9 cellular contexts compared by ENCODE assay signal in genomic region chr9:98707158-98708102, GRCh38.
DNase-seq lines count a peak whose midpoint lies in the region; ATAC-seq, FAIRE-seq and TF ChIP-seq lines count a peak whose summit lies in the region.
"Had no signal": no experiment of that assay in that cellular context is flagged by ENCODE, and none has a peak within 500 bp of the region (broad histone marks: within the 10 kb centered on the region; RNA-seq: fewer than 3 reads in every experiment).

No MANE protein-coding gene starts in this region.

- no peaks in the 10 kb centered on the region for H3K9me3 Mint-ChIP-seq in nephron progenitor cell
- H3K9me3 Mint-ChIP-seq: stimulated activated naive CD8-positive, alpha-beta T cell treated with anti-CD3 and anti-CD28 coated beads, Interleukin-15, Interleukin-2, amounts not matched to agents 100 ng/mL and 50 ng/mL, for 24 hours had no signal

- H3K4me1 Mint-ChIP-seq in nephron progenitor cell = peaks cover 7% of the 10 kb centered on the region

- no peak overlapping the region for H3K27ac Mint-ChIP-seq in nephron progenitor cell
- H3K27ac Mint-ChIP-seq: stimulated activated naive CD8-positive, alpha-beta T cell treated with anti-CD3 and anti-CD28 coated beads, Interleukin-15, Interleukin-2, amounts not matched to agents 100 ng/mL and 50 ng/mL, for 24 hours had no signal

- no peaks in the 10 kb centered on the region for H3K36me3 ChIP-seq in DOHH2 (ENCODE audit: control insufficient read depth, low read length)

- peaks cover 86% of the 10 kb centered on the region for H3K27me3 Mint-ChIP-seq in nephron progenitor cell (ENCODE audit: low read depth, poor library complexity)

- no peaks in the 10 kb centered on the region for H4K20me1 ChIP-seq in DOHH2 (ENCODE audit: control insufficient read depth, insufficient read depth, low read depth, low read length)

- H3K4me2 ChIP-seq in DOHH2 (ENCODE audit: low read length) = no peak overlapping the region

- no peak overlapping the region for H3K4me3 ChIP-seq in DOHH2 (ENCODE audit: low read length)

- no peak overlapping the region for H3K27ac ChIP-seq in DOHH2 (ENCODE audit: low read depth, low read length)

- no peaks in the 10 kb centered on the region for H3K9me2 ChIP-seq in DOHH2 (replicated peaks; ENCODE audit: control insufficient read depth, low read length)

- no peaks in the 10 kb centered on the region for H3F3A ChIP-seq in DOHH2 (ENCODE audit: control insufficient read depth, insufficient read depth)

- H3K27me3 ChIP-seq in DOHH2 (ENCODE audit: control insufficient read depth, low read length) = no peaks in the 10 kb centered on the region

- peak overlapping the region; percentile 67 for H3K4me3 Mint-ChIP-seq in nephron progenitor cell
- H3K4me3 Mint-ChIP-seq: stimulated activated naive CD8-positive, alpha-beta T cell treated with anti-CD3 and anti-CD28 coated beads, Interleukin-15, Interleukin-2, amounts not matched to agents 100 ng/mL and 50 ng/mL, for 24 hours had no signal

- H3K4me1 ChIP-seq in DOHH2 (ENCODE audit: control insufficient read depth, low read length) = no peaks in the 10 kb centered on the region

- H3K79me2 ChIP-seq in DOHH2 (ENCODE audit: control insufficient read depth, low read length) = no peaks in the 10 kb centered on the region

- no peaks in the 10 kb centered on the region for H3K36me3 Mint-ChIP-seq in nephron progenitor cell (ENCODE audit: low read depth)

- DNase-seq in RPMI8226 = peak; percentile 43
- DNase-seq in fibroblast of gingiva (ENCODE audit: low read depth) = peak; percentile 60
- DNase-seq in nephron progenitor cell = peak; percentile 82
- DNase-seq in NCI-H1048 (lab: John Stamatoyannopoulos, UW) = no peak
- DNase-seq in H54 (ENCODE audit: insufficient read length, low spot score) = no peak

- peak; percentile 60 for ATAC-seq in HG03354 (IDR thresholded peaks at IDR 0.05; ENCODE audit: poor library complexity, severe bottlenecking, unreplicated experiment)
- ATAC-seq in GM19463 (IDR thresholded peaks at IDR 0.05; ENCODE audit: unreplicated experiment) = no peak

- TF ChIP-seq CTCF in DOHH2 (IDR thresholded peaks at IDR 0.05; ENCODE audit: low read depth, low read length, poor library complexity, severe bottlenecking) (peak; percentile 25), nephron progenitor cell (IDR thresholded peaks at IDR 0.05) (peak; percentile 66)

- no peak for FAIRE-seq in H54 (lab: Jason Lieb, UNC)

- TF ChIP-seq POLR2A in H54 (IDR thresholded peaks at IDR 0.05; ENCODE audit: low read depth, low read length) = no peak

- no peaks in the 10 kb centered on the region for H3K9me3 ChIP-seq in DOHH2 (ENCODE audit: control insufficient read depth, insufficient read depth, low read length)

Comparison
In these comparisons a context has a peak if more than half of its experiments do, and no peak if none do; other contexts are left out.
1. DNase-seq: peak in RPMI8226 (single experiment), fibroblast of gingiva (single experiment) and nephron progenitor cell (single experiment); none in NCI-H1048 (single experiment) and H54 (single experiment).